ENCODE assay signal across 13 cellular contexts in the genomic region with DNA sequence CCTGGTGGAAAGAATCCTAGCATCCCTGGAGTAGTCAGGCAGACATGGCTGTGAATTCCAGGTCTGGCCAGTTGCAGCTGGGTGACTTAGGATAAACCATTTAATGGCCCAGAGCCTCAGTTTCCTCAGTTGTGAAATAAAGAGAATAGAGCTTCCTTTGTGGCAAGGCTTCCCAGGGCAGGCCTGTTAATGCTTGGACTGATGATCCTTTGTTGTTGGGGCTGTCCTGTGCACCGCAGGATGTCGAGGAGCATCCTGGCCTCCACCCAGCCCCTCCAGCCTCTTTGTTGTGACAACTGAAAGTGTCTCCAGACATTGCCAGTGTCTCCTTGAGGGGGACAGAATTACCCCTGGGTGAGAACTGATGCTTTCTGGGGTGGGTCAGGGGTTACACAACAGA. TPM values are rescaled to one million over a fixed set of nuclear protein-coding genes. Genes with fewer than 3 reads are reported as not detected.
"Had no signal": no experiment of that assay in that cellular context is flagged by ENCODE, and none has a peak within 500 bp of the region (broad histone marks: within the 10 kb centered on the region; RNA-seq: fewer than 3 reads in every experiment).

No MANE protein-coding gene starts in this region.

- H3K36me3 Mint-ChIP-seq: neural progenitor cell; stimulated activated effector memory CD8-positive, alpha-beta T cell treated with anti-CD3 and anti-CD28 coated beads, Interleukin-12 subunit alpha, Interleukin-12 subunit beta, amount 100 ng/mL, for 72 hours had no signal

- H3K36me3 ChIP-seq: neural progenitor cell had no signal

- H3K4me3 Mint-ChIP-seq: activated CD8-positive, alpha-beta T cell treated with anti-CD3 and anti-CD28 coated beads, Interleukin-2, amount 10 ng/mL, durations not matched to agents 7 days and 5 days; central memory CD8-positive, alpha-beta T cell; endodermal cell; stimulated activated effector memory CD8-positive, alpha-beta T cell treated with anti-CD3 and anti-CD28 coated beads, Interleukin-12 subunit alpha, Interleukin-12 subunit beta, amount 100 ng/mL, for 72 hours; T-helper 1 cell treated with Interleukin-12 subunit alpha and Interleukin-12 subunit beta and Interleukin-4 antibody, amounts not matched to agents 30 μg/mL and 1 μg/mL, for 36 hours had no signal

- H3K9me3 Mint-ChIP-seq: central memory CD8-positive, alpha-beta T cell; endodermal cell; neural progenitor cell; stimulated activated effector memory CD8-positive, alpha-beta T cell treated with anti-CD3 and anti-CD28 coated beads, Interleukin-12 subunit alpha, Interleukin-12 subunit beta, amount 100 ng/mL, for 72 hours; T-helper 1 cell treated with Interleukin-12 subunit alpha and Interleukin-12 subunit beta and Interleukin-4 antibody, amounts not matched to agents 30 μg/mL and 1 μg/mL, for 36 hours had no signal

- H3K4me3 ChIP-seq: neural progenitor cell had no signal

- H3K4me1 Mint-ChIP-seq: central memory CD8-positive, alpha-beta T cell; stimulated activated effector memory CD8-positive, alpha-beta T cell treated with anti-CD3 and anti-CD28 coated beads, Interleukin-12 subunit alpha, Interleukin-12 subunit beta, amount 100 ng/mL, for 72 hours had no signal

- H3K27ac ChIP-seq: neural progenitor cell, parathyroid adenoma had no signal

- DNase-seq: activated CD4-positive, alpha-beta T cell treated with anti-CD3 and anti-CD28 coated beads for 48 hours; activated CD8-positive, alpha-beta memory T cell treated with anti-CD3 and anti-CD28 coated beads, Interleukin-2, amount 50 U/mL, for 48 hours; activated CD8-positive, alpha-beta T cell treated with anti-CD3 and anti-CD28 coated beads, Interleukin-2, amount 10 ng/mL, durations not matched to agents 7 days and 5 days; dermis blood vessel endothelial cell; endodermal cell; glutamatergic neuron had no signal

- H3K4me1 ChIP-seq: parathyroid adenoma had no signal

- H3K27me3 Mint-ChIP-seq: central memory CD8-positive, alpha-beta T cell had no signal

- H3K27ac Mint-ChIP-seq: activated CD8-positive, alpha-beta T cell treated with anti-CD3 and anti-CD28 coated beads, Interleukin-2, amount 10 ng/mL, durations not matched to agents 7 days and 5 days; endodermal cell; neural progenitor cell; stimulated activated effector memory CD8-positive, alpha-beta T cell treated with anti-CD3 and anti-CD28 coated beads, Interleukin-12 subunit alpha, Interleukin-12 subunit beta, amount 100 ng/mL, for 72 hours; T-helper 1 cell treated with Interleukin-12 subunit alpha and Interleukin-12 subunit beta and Interleukin-4 antibody, amounts not matched to agents 30 μg/mL and 1 μg/mL, for 36 hours had no signal

- ATAC-seq: activated CD8-positive, alpha-beta T cell treated with anti-CD3 and anti-CD28 coated beads, Interleukin-2, amount 10 ng/mL, durations not matched to agents 7 days and 5 days; left lobe of liver; stimulated activated effector memory CD8-positive, alpha-beta T cell treated with anti-CD3 and anti-CD28 coated beads, Interleukin-12 subunit alpha, Interleukin-12 subunit beta, amount 100 ng/mL, for 72 hours had no signal

RNA-seq across cellular contexts. Expression of gene LYL1, which starts 16.3 kb away (rescaled TPM):
- total RNA-seq: myocyte had no signal
